9 cellular contexts compared by ENCODE assay signal in genomic region chr12:57110189-57111045, GRCh38. TPM values are rescaled to one million over a fixed set of nuclear protein-coding genes. Genes with fewer than 3 reads are reported as not detected.
A peak's percentile ranks its signal among the peaks of the same experiment; 100 is the strongest.
DNase-seq lines count a peak whose midpoint lies in the region; ATAC-seq and TF ChIP-seq lines count a peak whose summit lies in the region.
"Had no signal": no experiment of that assay in that cellular context is flagged by ENCODE, and none has a peak within 500 bp of the region (broad histone marks: within the 10 kb centered on the region; RNA-seq: fewer than 3 reads in every experiment).

No MANE protein-coding gene starts in this region.

- peak overlapping the region; percentile 100 for H3K27ac ChIP-seq in CD4-positive, alpha-beta T cell (ENCODE audit: low read depth, low read length)
- H3K27ac ChIP-seq in KOPT-K1 (ENCODE audit: low read depth, low read length, poor library complexity, severe bottlenecking) (peak overlapping the region; percentile 89), dorsolateral prefrontal cortex (peak overlapping the region in 57 of 59 donors; percentile 14 to 99 (median 93))

- H3K27ac Mint-ChIP-seq in CD4-positive, alpha-beta T cell: peak overlapping the region; percentile 94

- peak overlapping the region; percentile 22 to 76 (median 60) for H3K4me3 ChIP-seq in dorsolateral prefrontal cortex

- ATAC-seq in CD4-positive, alpha-beta T cell (ENCODE audit: poor library complexity): peak; percentile 22
- ATAC-seq in GM21360 (IDR thresholded peaks at IDR 0.05; ENCODE audit: unreplicated experiment) (peak; percentile 48), HG02623 (IDR thresholded peaks at IDR 0.05; ENCODE audit: unreplicated experiment) (no peak)

- TF ChIP-seq CTCF in CD4-positive, alpha-beta T cell (IDR thresholded peaks at IDR 0.05): no peak
- no peak for TF ChIP-seq CTCF in dorsolateral prefrontal cortex (IDR thresholded peaks at IDR 0.05 in 54 of 56, conservative IDR thresholded peaks at IDR 0.05 in 2 of 56; ENCODE audit: low read depth in 1 of 56, partially characterized antibody in 56 of 56)

- no peaks in the 10 kb centered on the region for H3K27me3 ChIP-seq in CD4-positive, alpha-beta T cell (ENCODE audit: control insufficient read depth, insufficient read depth, low read length)
- H3K27me3 ChIP-seq in dorsolateral prefrontal cortex: no peaks in the 10 kb centered on the region

- peak overlapping the region; percentile 96 for H3K4me3 Mint-ChIP-seq in CD4-positive, alpha-beta T cell

- POLR2A ChIA-PET in CD4-positive, alpha-beta T cell (lab: Charles Lee): interaction anchor here (0.6 to 10.4 kb wide), 24 partner anchors 17 to 751 kb away, joined by 3 to 344 read pairs (median 12); partner anchors contain the start of genes BAZ2A, CDK4, DDIT3 and LRP1

- no peaks in the 10 kb centered on the region for H3K9me3 Mint-ChIP-seq in CD4-positive, alpha-beta T cell

- H3K4me1 Mint-ChIP-seq in CD4-positive, alpha-beta T cell (ENCODE audit: low read depth): peaks cover 54% of the 10 kb centered on the region

- CTCF ChIA-PET in CD4-positive, alpha-beta T cell (lab: Charles Lee): interaction anchor here (1.0 to 5.1 kb wide), 12 partner anchors 8 to 474 kb away, joined by 3 to 141 read pairs (median 13); partner anchors contain the start of genes LRP1 and NAB2

- intact Hi-C loops in CD4-positive, alpha-beta T cell (cut with DNase I, micrococcal nuclease): loop anchor here (1.0 kb wide), 2 partner anchors 17 to 22 kb away; no protein-coding TSS in a partner anchor
- intact Hi-C loops in dorsolateral prefrontal cortex (cut with DNase I): no loop called here

- peak in 9 of 10 experiments; percentile 38 to 75 (median 56) for DNase-seq in CD4-positive, alpha-beta T cell
- peak; percentile 60 to 69 for DNase-seq in activated CD4-positive, alpha-beta T cell treated with anti-CD3 and anti-CD28 coated beads for 24 hours (ENCODE audit: low read depth in 2 of 2)
- DNase-seq in dorsolateral prefrontal cortex (peak in 3 of 10 donors; percentile 36 to 55 (median 51)), medulla oblongata (ENCODE audit: extremely low spot score) (peak; percentile 38)
- DNase-seq in stimulated activated CD8-positive, alpha-beta memory T cell treated with anti-CD3 and anti-CD28 coated beads, Interleukin-2, amount 100 ng/mL, for 48 hours (ENCODE audit: low read depth in 2 of 2): peak; percentile 70 to 78

- H3K27me3 Mint-ChIP-seq in CD4-positive, alpha-beta T cell: peaks cover 4% of the 10 kb centered on the region

- H3K36me3 ChIP-seq in KOPT-K1 (ENCODE audit: insufficient read depth, low read length): peaks cover 30% of the 10 kb centered on the region

- H3K9me3 ChIP-seq in CD4-positive, alpha-beta T cell (ENCODE audit: control insufficient read depth, low read length): no peaks in the 10 kb centered on the region
- H3K9me3 ChIP-seq in KOPT-K1 (ENCODE audit: insufficient read depth, low read length, poor library complexity, severe bottlenecking): no peaks in the 10 kb centered on the region

- peaks cover 63% of the 10 kb centered on the region for H3K36me3 Mint-ChIP-seq in CD4-positive, alpha-beta T cell (ENCODE audit: low read depth)

RNA-seq across cellular contexts. Expression of gene STAT6, which starts 0.7 kb away (rescaled TPM):
- total RNA-seq in CD4-positive, alpha-beta T cell: 100 to 1,000 TPM; 133 to 144 TPM
- 10 to 100 TPM; 30.1 to 85.6 (median 49.8) TPM for total RNA-seq in dorsolateral prefrontal cortex
- total RNA-seq: M059J had no signal

RNA-seq across cellular contexts. Expression of gene LRP1, which starts 17.9 kb away (rescaled TPM):
- total RNA-seq in CD4-positive, alpha-beta T cell: 1 to 10 TPM; 6.6 to 8.5 TPM
- total RNA-seq in dorsolateral prefrontal cortex: 100 to 1,000 TPM; 152 to 428 (median 234) TPM

RNA-seq across cellular contexts. Expression of gene NAB2, which starts 21.5 kb away (rescaled TPM):
- total RNA-seq in CD4-positive, alpha-beta T cell: 1 to 10 TPM; 4.8 to 6.1 TPM
- 10 to 100 TPM; 15.3 to 64.0 (median 32.6) TPM for total RNA-seq in dorsolateral prefrontal cortex

RNA-seq across cellular contexts. Expression of gene NEMP1, which starts 31.8 kb away (rescaled TPM):
- 1 to 10 TPM; 7.2 to 9.9 TPM for total RNA-seq in CD4-positive, alpha-beta T cell
- total RNA-seq in dorsolateral prefrontal cortex: 10 to 100 TPM in 52 of 120 experiments, 1 to 10 TPM in 68; 5.4 to 18.4 (median 9.6) TPM

RNA-seq across cellular contexts. Expression of gene LRP1-AS, which starts 37.0 kb away (rescaled TPM):
- total RNA-seq in CD4-positive, alpha-beta T cell: not detected
- total RNA-seq in dorsolateral prefrontal cortex: under 1 TPM in 2 of 120 experiments, not detected in 118; 0.76 to 0.81 TPM
- total RNA-seq: M059J had no signal

Comparison
In these comparisons a context has a peak if more than half of its experiments do, and no peak if none do; other contexts are left out.
1. RNA of gene LRP1, which starts 17.9 kb away (total RNA-seq): 152 to 428 TPM in dorsolateral prefrontal cortex; 6.6 to 8.5 TPM in CD4-positive, alpha-beta T cell; every median in the first group is over 10 times any median in the second.
2. intact Hi-C loops: an anchor here in CD4-positive, alpha-beta T cell (1.0 kb wide); none called in dorsolateral prefrontal cortex.
3. Peak in every context shown above with its lines, with median percentiles within 50 percentile points of each other: H3K27ac ChIP-seq.